ENCODE assay signal across 20 cellular contexts in the genomic region with DNA sequence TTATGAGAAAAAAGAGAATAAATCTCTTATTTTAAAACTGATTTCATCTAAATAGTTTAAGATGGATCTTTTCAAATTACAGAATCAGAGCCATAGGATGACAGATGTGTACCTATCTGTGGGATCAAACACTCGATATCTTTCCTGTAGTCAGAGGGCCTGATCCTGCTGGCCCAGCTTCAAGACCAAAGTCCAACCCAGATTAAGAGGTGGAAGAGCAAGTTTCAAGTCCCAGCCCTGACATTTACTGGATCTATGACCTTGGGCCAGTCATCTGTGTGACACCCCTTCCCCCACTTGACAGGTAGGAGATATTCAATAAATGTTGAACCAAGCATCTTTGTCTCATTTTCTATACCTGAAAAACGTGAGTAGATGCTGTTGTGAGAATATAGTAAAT.
DNase-seq lines count a peak whose midpoint lies in the region; ATAC-seq, FAIRE-seq and TF ChIP-seq lines count a peak whose summit lies in the region.
"Had no signal": no experiment of that assay in that cellular context is flagged by ENCODE, and none has a peak within 500 bp of the region (broad histone marks: within the 10 kb centered on the region; RNA-seq: fewer than 3 reads in every experiment).

No MANE protein-coding gene starts in this region.

- H3K36me3 ChIP-seq in HepG2 (replicated peaks in 1 of 2; ENCODE audit: control insufficient read depth in 1 of 2, insufficient read depth in 2 of 2, low read length in 2 of 2) (no peaks in the 10 kb centered on the region), right lobe of liver (no peaks in the 10 kb centered on the region), small intestine (ENCODE audit: control insufficient read depth in 2 of 2, insufficient read depth in 2 of 2, low read length in 2 of 2) (no peaks in the 10 kb centered on the region), transverse colon (no peaks in the 10 kb centered on the region)
- H3K36me3 ChIP-seq: BLaER1 treated with 17β-estradiol and CSF1 and Interleukin-3, amounts not matched to agents 10 nM and 100 nM had no signal

- H3K4me3 ChIP-seq in HepG2 (replicated peaks in 1 of 3; ENCODE audit: insufficient read depth in 1 of 3, low read depth in 2 of 3, low read length in 3 of 3) (no peak overlapping the region), right lobe of liver (no peak overlapping the region), small intestine (ENCODE audit: low read depth in 1 of 2, low read length in 2 of 2) (no peak overlapping the region), transverse colon (no peak overlapping the region)
- H3K4me3 ChIP-seq: BLaER1 treated with 17β-estradiol and CSF1 and Interleukin-3, amounts not matched to agents 10 nM and 100 nM had no signal

- no peak for ATAC-seq in HepG2
- peak; percentile 43 to 73 (median 56) for ATAC-seq in right lobe of liver
- no peak for ATAC-seq in HG03457 (IDR thresholded peaks at IDR 0.05; ENCODE audit: unreplicated experiment)
- ATAC-seq: CD8-positive, alpha-beta T cell had no signal

- H3K27ac ChIP-seq in HepG2 (ENCODE audit: extremely low read length, insufficient read depth, low read length) (no peak overlapping the region), right lobe of liver (no peak overlapping the region), small intestine (ENCODE audit: low read depth in 1 of 2, low read length in 1 of 2) (no peak overlapping the region), transverse colon (no peak overlapping the region)
- H3K27ac ChIP-seq: BLaER1 treated with 17β-estradiol and CSF1 and Interleukin-3, amounts not matched to agents 10 nM and 100 nM; C4-2B had no signal

- 0% methylated on average over 2 of the region's 2 CpGs for WGBS in HepG2 (ENCODE audit: low lambda C conversion rate)
- WGBS in right lobe of liver (ENCODE audit: insufficient coverage, low coverage, low lambda C conversion rate, missing lambda C conversion rate), result 36% methylated on average over 2 of the region's 2 CpGs
- WGBS in small intestine, 3 donors, result 8 to 53% (median 19%) methylated on average over 2 of the region's 2 CpGs
- 43% methylated on average over 2 of the region's 2 CpGs; no CpG with 5 or more reads in 1 of the 2 donors for WGBS in transverse colon (ENCODE audit: low coverage in 1 of 2), 2 donors

- POLR2A ChIA-PET in HepG2 (lab: Yijun Ruan, JAX), result no interaction called here

- TF ChIP-seq POLR2A in HepG2 (IDR thresholded peaks at IDR 0.05; ENCODE audit: insufficient read depth in 1 of 2, low read depth in 2 of 2, low read length in 2 of 2) (no peak), right lobe of liver (IDR thresholded peaks at IDR 0.05) (no peak), transverse colon (IDR thresholded peaks at IDR 0.05) (no peak)

- no peaks in the 10 kb centered on the region for H4K20me1 ChIP-seq in HepG2 (ENCODE audit: insufficient read depth, low read length)
- H4K20me1 ChIP-seq: BLaER1 treated with 17β-estradiol and CSF1 and Interleukin-3, amounts not matched to agents 10 nM and 100 nM had no signal

- no TSS peak for BruUV-seq in HepG2 (replicated peaks; lab: Mats Ljungman, UMichigan)

- H2AFZ ChIP-seq in HepG2 (ENCODE audit: low read length), result no peak overlapping the region

- H3K9ac ChIP-seq in HepG2 (ENCODE audit: insufficient read depth, low read depth, low read length), result no peak overlapping the region
- H3K9ac ChIP-seq: BLaER1 treated with 17β-estradiol and CSF1 and Interleukin-3, amounts not matched to agents 10 nM and 100 nM had no signal

- TF ChIP-seq EP300 in HepG2 (IDR thresholded peaks at IDR 0.05; ENCODE audit: low read depth in 2 of 2, low read length in 2 of 2) (no peak), HepG2 (CRISPR knock-in tag; IDR thresholded peaks at IDR 0.05; ENCODE audit: borderline replicate concordance) (no peak), transverse colon (IDR thresholded peaks at IDR 0.05; ENCODE audit: low read depth) (no peak)

- FAIRE-seq in HepG2 (lab: Jason Lieb, UNC), result no peak
- FAIRE-seq in small intestine (lab: Jason Lieb, UNC), result no peak
- FAIRE-seq: A204.1, G401.6, GM12891, GM19239 had no signal

- H3K9me3 ChIP-seq in HepG2 (ENCODE audit: low read length) (no peaks in the 10 kb centered on the region), right lobe of liver (no peaks in the 10 kb centered on the region), small intestine (ENCODE audit: control insufficient read depth, low read depth) (no peaks in the 10 kb centered on the region), transverse colon (no peaks in the 10 kb centered on the region)

- H3K4me1 ChIP-seq in HepG2 (ENCODE audit: insufficient read depth, low read length) (no peaks in the 10 kb centered on the region), right lobe of liver (peaks cover 0 to 6% (median 0%) of the 10 kb centered on the region in 4 donors), small intestine (ENCODE audit: control insufficient read depth in 2 of 2, insufficient read depth in 1 of 2, low read depth in 1 of 2, low read length in 1 of 2) (no peaks in the 10 kb centered on the region), transverse colon (no peaks in the 10 kb centered on the region)
- H3K4me1 ChIP-seq: Caco-2 had no signal

- intact Hi-C loops in HepG2 (cut with micrococcal nuclease; ENCODE audit: unreplicated experiment), result no loop called here
- intact Hi-C loops in right lobe of liver (cut with DNase I), result no loop called here
- intact Hi-C loops in transverse colon (cut with DNase I; ENCODE audit: low total_unique reads), result no loop called here

- H3K27me3 ChIP-seq in HepG2 (ENCODE audit: control insufficient read depth in 1 of 2, insufficient read depth in 2 of 2, low read length in 2 of 2) (no peaks in the 10 kb centered on the region), right lobe of liver (no peaks in the 10 kb centered on the region), small intestine (ENCODE audit: control insufficient read depth in 2 of 2, insufficient read depth in 2 of 2, low read length in 2 of 2) (peaks cover 0 to 2% of the 10 kb centered on the region in 2 donors), transverse colon (no peaks in the 10 kb centered on the region)
- H3K27me3 ChIP-seq: BLaER1 treated with 17β-estradiol and CSF1 and Interleukin-3, amounts not matched to agents 10 nM and 100 nM had no signal

- in situ Hi-C loops in HepG2 (cut with HindIII; ENCODE audit: extremely low pct_ligation_motif_present, low pct_unique_long_range_greater_than_20kb) (no loop called here), transverse colon (cut with MboI; ENCODE audit: low pct_ligation_motif_present in 1 of 4, low pct_unique_long_range_greater_than_20kb in 1 of 4, low sequenced_read_pairs in 3 of 4) (no loop called here)

- TF ChIP-seq CTCF in HepG2 (CRISPR knock-in tag; IDR thresholded peaks at IDR 0.05) (no peak), right lobe of liver (IDR thresholded peaks at IDR 0.05) (no peak), transverse colon (IDR thresholded peaks at IDR 0.05) (no peak)

- H3K4me2 ChIP-seq in HepG2 (ENCODE audit: low read depth, low read length), result no peak overlapping the region
- H3K4me2 ChIP-seq: BLaER1 treated with 17β-estradiol and CSF1 and Interleukin-3, amounts not matched to agents 10 nM and 100 nM had no signal

- no peak for DNase-seq in HepG2 (ENCODE audit: low spot score)
- DNase-seq in right lobe of liver, result no peak
- DNase-seq in small intestine, result peak; percentile 33
- DNase-seq in SHP77 (lab: John Stamatoyannopoulos, UW), result no peak
- DNase-seq in transverse colon, result no peak
- DNase-seq: 8988T; ACHN; Caco-2; Calu3; CD4-positive, alpha-beta T cell; CD8-positive, alpha-beta T cell; DMS79 treated with DMSO at 0.1 percent for 48 hours; GF-D8 had no signal

- CTCF ChIA-PET in HepG2 (lab: Yijun Ruan, JAX; ENCODE audit: low intra/inter-chr PET ratio, low total read pairs), result no interaction called here

- no peaks in the 10 kb centered on the region for H3K79me2 ChIP-seq in HepG2 (ENCODE audit: insufficient read depth, low read length)

- TF ChIP-seq RAD21 in HepG2 (CRISPR knock-in tag; IDR thresholded peaks at IDR 0.05), result no peak

TF ChIP-seq in HepG2, 621 proteins besides CTCF, POLR2A, EP300 and RAD21 (continues in another document):
- TF ChIP-seq SNAPC5 (CRISPR knock-in tag; IDR thresholded peaks at IDR 0.05; ENCODE audit: borderline replicate concordance), result no peak
- peak; percentile 35 for TF ChIP-seq HNF4A (CRISPR knock-in tag; IDR thresholded peaks at IDR 0.05)
- TF ChIP-seq, protein P1, sequence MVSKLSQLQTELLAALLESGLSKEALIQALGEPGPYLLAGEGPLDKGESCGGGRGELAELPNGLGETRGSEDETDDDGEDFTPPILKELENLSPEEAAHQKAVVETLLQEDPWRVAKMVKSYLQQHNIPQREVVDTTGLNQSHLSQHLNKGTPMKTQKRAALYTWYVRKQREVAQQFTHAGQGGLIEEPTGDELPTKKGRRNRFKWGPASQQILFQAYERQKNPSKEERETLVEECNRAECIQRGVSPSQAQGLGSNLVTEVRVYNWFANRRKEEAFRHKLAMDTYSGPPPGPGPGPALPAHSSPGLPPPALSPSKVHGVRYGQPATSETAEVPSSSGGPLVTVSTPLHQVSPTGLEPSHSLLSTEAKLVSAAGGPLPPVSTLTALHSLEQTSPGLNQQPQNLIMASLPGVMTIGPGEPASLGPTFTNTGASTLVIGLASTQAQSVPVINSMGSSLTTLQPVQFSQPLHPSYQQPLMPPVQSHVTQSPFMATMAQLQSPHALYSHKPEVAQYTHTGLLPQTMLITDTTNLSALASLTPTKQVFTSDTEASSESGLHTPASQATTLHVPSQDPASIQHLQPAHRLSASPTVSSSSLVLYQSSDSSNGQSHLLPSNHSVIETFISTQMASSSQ (IDR thresholded peaks at IDR 0.05; ENCODE audit: low read depth), result no peak
- TF ChIP-seq, protein P1 (CRISPR knock-in tag; IDR thresholded peaks at IDR 0.05; ENCODE audit: borderline replicate concordance), result no peak
- no peak for TF ChIP-seq MYNN (CRISPR knock-in tag; IDR thresholded peaks at IDR 0.05; ENCODE audit: low read depth)

Comparison
In these comparisons a context has a peak if more than half of its experiments do, and no peak if none do; other contexts are left out.
1. ATAC-seq: peak in right lobe of liver (4 of 4); none in HepG2 (single experiment) and HG03457 (single experiment).